ENCODE assay signal across 9 cellular contexts in the genomic region with DNA sequence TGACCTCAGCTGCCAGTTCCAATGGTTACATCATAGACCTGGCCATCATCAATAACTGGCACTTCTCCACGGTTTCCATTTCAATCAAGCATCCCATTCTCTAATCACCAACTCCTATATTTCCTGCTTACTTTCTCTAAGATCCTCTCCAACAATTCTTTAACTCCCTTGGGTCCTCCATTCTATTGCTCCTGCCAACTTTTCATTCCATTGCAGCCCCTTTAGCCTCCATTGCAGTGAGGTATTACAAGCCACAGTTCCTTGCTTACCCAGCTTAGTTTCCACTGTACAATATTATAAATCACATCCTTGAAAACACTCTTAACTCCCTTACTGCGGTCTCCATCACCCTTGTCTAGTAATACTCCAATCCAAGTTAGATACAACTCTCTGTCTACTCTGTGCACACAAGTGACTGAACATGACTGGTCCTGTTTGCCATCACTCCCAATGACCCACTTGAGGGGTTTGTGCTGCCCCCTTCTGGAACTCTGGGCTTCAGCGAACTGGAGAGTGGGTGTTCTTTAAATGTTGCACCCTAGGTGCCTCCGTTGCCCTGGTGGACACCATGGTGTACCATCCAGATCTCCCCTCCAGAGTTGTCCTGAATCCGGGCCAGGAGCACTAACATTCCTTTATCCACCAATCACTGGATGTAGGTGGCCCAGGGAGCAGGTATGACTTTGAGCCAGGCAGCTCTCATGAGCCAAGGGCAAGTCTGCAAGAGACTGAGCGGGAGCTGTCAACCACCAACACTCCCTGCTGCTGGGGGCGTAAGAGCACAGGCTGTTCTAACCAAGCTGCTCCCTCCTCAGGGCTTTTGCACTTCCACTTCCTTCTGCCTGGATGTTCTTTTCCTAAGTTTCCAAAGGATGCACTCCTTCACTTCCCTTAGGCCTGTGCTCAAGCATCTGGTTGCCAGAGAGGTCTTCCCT. TPM values are rescaled to one million over a fixed set of nuclear protein-coding genes. Genes with fewer than 3 reads are reported as not detected.
DNase-seq lines count a peak whose midpoint lies in the region; ATAC-seq, FAIRE-seq and TF ChIP-seq lines count a peak whose summit lies in the region.
"Had no signal": no experiment of that assay in that cellular context is flagged by ENCODE, and none has a peak within 500 bp of the region (broad histone marks: within the 10 kb centered on the region; RNA-seq: fewer than 3 reads in every experiment).

No MANE protein-coding gene starts in this region.

- intact Hi-C loops in HepG2 (cut with micrococcal nuclease; ENCODE audit: unreplicated experiment), result no loop called here

- H3K4me3 ChIP-seq in HepG2 (replicated peaks in 1 of 3; ENCODE audit: insufficient read depth in 1 of 3, low read depth in 2 of 3, low read length in 3 of 3), result no peak overlapping the region
- no peak overlapping the region for H3K4me3 ChIP-seq in smooth muscle cell
- H3K4me3 ChIP-seq: cardiac muscle cell had no signal

- H3K9me3 Mint-ChIP-seq in activated CD8-positive, alpha-beta memory T cell treated with anti-CD3 and anti-CD28 coated beads, Interleukin-2, amount 10 ng/mL, durations not matched to agents 7 days and 5 days (ENCODE audit: low read depth), result no peaks in the 10 kb centered on the region

- no peak for FAIRE-seq in HepG2 (lab: Jason Lieb, UNC)
- FAIRE-seq in H54 (lab: Jason Lieb, UNC), result no peak

- H3K9me3 ChIP-seq in HepG2 (ENCODE audit: low read length) (no peaks in the 10 kb centered on the region), smooth muscle cell (replicated peaks; ENCODE audit: low read depth) (no peaks in the 10 kb centered on the region)

- H3K4me1 ChIP-seq in HepG2 (ENCODE audit: insufficient read depth, low read length), result no peaks in the 10 kb centered on the region
- H3K4me1 ChIP-seq in smooth muscle cell (ENCODE audit: low read depth), result peaks cover 6% of the 10 kb centered on the region

- DNase-seq in COLO668 (lab: John Stamatoyannopoulos, UW; ENCODE audit: unreplicated experiment) (peak; percentile 28), HepG2 (ENCODE audit: low spot score) (no peak), ecto neural progenitor cell (ENCODE audit: low spot score) (no peak), DMS79 (lab: John Stamatoyannopoulos, UW) (no peak), smooth muscle cell (lab: John Stamatoyannopoulos, UW; ENCODE audit: unreplicated experiment) (no peak), H54 (ENCODE audit: insufficient read length, low spot score) (no peak)
- peak; percentile 78 for DNase-seq in activated CD8-positive, alpha-beta memory T cell treated with anti-CD3 and anti-CD28 coated beads, Interleukin-2, amount 10 ng/mL, durations not matched to agents 7 days and 5 days

- TF ChIP-seq EP300 in Ishikawa (IDR thresholded peaks at IDR 0.05; ENCODE audit: borderline replicate concordance) (no peak), HepG2 (IDR thresholded peaks at IDR 0.05; ENCODE audit: low read depth in 2 of 2, low read length in 2 of 2) (no peak), HepG2 (CRISPR knock-in tag; IDR thresholded peaks at IDR 0.05; ENCODE audit: borderline replicate concordance) (no peak)

- H2AFZ ChIP-seq in HepG2 (ENCODE audit: low read length) (no peak overlapping the region), smooth muscle cell (ENCODE audit: low read depth) (no peak overlapping the region)

- 42% methylated on average over 6 of the region's 7 CpGs for WGBS in HepG2 (ENCODE audit: low lambda C conversion rate)
- 80% methylated on average over 7 of the region's 7 CpGs for WGBS in smooth muscle cell (ENCODE audit: low lambda C conversion rate)

- CTCF ChIA-PET in activated CD8-positive, alpha-beta memory T cell treated with anti-CD3 and anti-CD28 coated beads, Interleukin-2, amount 10 ng/mL, durations not matched to agents 7 days and 5 days (lab: Charles Lee), result interaction anchor here (0.6 to 3.1 kb wide), 8 partner anchors 14 to 198 kb away, joined by 3 to 19 read pairs (median 3); partner anchors contain the start of genes HENMT1 and PRPF38B
- CTCF ChIA-PET in HepG2 (lab: Yijun Ruan, JAX; ENCODE audit: low intra/inter-chr PET ratio, low total read pairs), result no interaction called here

- in situ Hi-C loops in HepG2 (cut with HindIII; ENCODE audit: extremely low pct_ligation_motif_present, low pct_unique_long_range_greater_than_20kb), result no loop called here

- no peak overlapping the region for H3K27ac ChIP-seq in HepG2 (ENCODE audit: extremely low read length, insufficient read depth, low read length)
- no peak overlapping the region for H3K27ac ChIP-seq in smooth muscle cell (ENCODE audit: low read depth)
- H3K27ac ChIP-seq: cardiac muscle cell had no signal

- POLR2A ChIA-PET in HepG2 (lab: Yijun Ruan, JAX), result no interaction called here

- H3F3A ChIP-seq in smooth muscle cell (ENCODE audit: low read depth), result peaks cover 2% of the 10 kb centered on the region

- peaks cover 36% of the 10 kb centered on the region for H3K4me1 Mint-ChIP-seq in activated CD8-positive, alpha-beta memory T cell treated with anti-CD3 and anti-CD28 coated beads, Interleukin-2, amount 10 ng/mL, durations not matched to agents 7 days and 5 days

- TF ChIP-seq CTCF in HepG2 (CRISPR knock-in tag; IDR thresholded peaks at IDR 0.05), result peak; percentile 45
- TF ChIP-seq CTCF in smooth muscle cell (IDR thresholded peaks at IDR 0.05; ENCODE audit: borderline replicate concordance, insufficient read depth, poor library complexity, severe bottlenecking), result no peak

- no peaks in the 10 kb centered on the region for H3K36me3 Mint-ChIP-seq in activated CD8-positive, alpha-beta memory T cell treated with anti-CD3 and anti-CD28 coated beads, Interleukin-2, amount 10 ng/mL, durations not matched to agents 7 days and 5 days

- H3K4me3 Mint-ChIP-seq in activated CD8-positive, alpha-beta memory T cell treated with anti-CD3 and anti-CD28 coated beads, Interleukin-2, amount 10 ng/mL, durations not matched to agents 7 days and 5 days, result no peak overlapping the region

- BruUV-seq in HepG2 (replicated peaks; lab: Mats Ljungman, UMichigan), result no TSS peak

- H3K9ac ChIP-seq in HepG2 (ENCODE audit: insufficient read depth, low read depth, low read length) (no peak overlapping the region), smooth muscle cell (ENCODE audit: low read depth) (no peak overlapping the region)

- H3K79me2 ChIP-seq in HepG2 (ENCODE audit: insufficient read depth, low read length), result no peaks in the 10 kb centered on the region
- no peaks in the 10 kb centered on the region for H3K79me2 ChIP-seq in smooth muscle cell (ENCODE audit: low read depth)

- no peak overlapping the region for H3K4me2 ChIP-seq in HepG2 (ENCODE audit: low read depth, low read length)
- H3K4me2 ChIP-seq in smooth muscle cell, result no peak overlapping the region

- no peaks in the 10 kb centered on the region for H3K36me3 ChIP-seq in HepG2 (replicated peaks in 1 of 2; ENCODE audit: control insufficient read depth in 1 of 2, insufficient read depth in 2 of 2, low read length in 2 of 2)
- no peaks in the 10 kb centered on the region for H3K36me3 ChIP-seq in smooth muscle cell (ENCODE audit: low read depth)
- H3K36me3 ChIP-seq: cardiac muscle cell had no signal

- TF ChIP-seq RAD21 in Ishikawa (IDR thresholded peaks at IDR 0.05; ENCODE audit: low read depth) (peak; percentile 40; the same call in 1 of the 2 replicates), HepG2 (CRISPR knock-in tag; IDR thresholded peaks at IDR 0.05) (no peak)

- TF ChIP-seq POLR2A in HepG2 (IDR thresholded peaks at IDR 0.05; ENCODE audit: insufficient read depth in 1 of 2, low read depth in 2 of 2, low read length in 2 of 2), result no peak
- TF ChIP-seq POLR2A in H54 (IDR thresholded peaks at IDR 0.05; ENCODE audit: low read depth, low read length), result no peak

- peaks cover 9% of the 10 kb centered on the region for H3K27me3 Mint-ChIP-seq in activated CD8-positive, alpha-beta memory T cell treated with anti-CD3 and anti-CD28 coated beads, Interleukin-2, amount 10 ng/mL, durations not matched to agents 7 days and 5 days

- H3K27me3 ChIP-seq in HepG2 (ENCODE audit: control insufficient read depth in 1 of 2, insufficient read depth in 2 of 2, low read length in 2 of 2) (no peaks in the 10 kb centered on the region; a peak in 1 of 5 replicates), smooth muscle cell (ENCODE audit: low read depth) (no peaks in the 10 kb centered on the region)
- H3K27me3 ChIP-seq: cardiac muscle cell had no signal

- ATAC-seq in activated CD8-positive, alpha-beta memory T cell treated with anti-CD3 and anti-CD28 coated beads, Interleukin-2, amount 10 ng/mL, durations not matched to agents 7 days and 5 days, result peak; percentile 70
- peak; percentile 60 for ATAC-seq in HepG2

- H3K27ac Mint-ChIP-seq in activated CD8-positive, alpha-beta memory T cell treated with anti-CD3 and anti-CD28 coated beads, Interleukin-2, amount 10 ng/mL, durations not matched to agents 7 days and 5 days, result no peak overlapping the region

- H4K20me1 ChIP-seq in HepG2 (ENCODE audit: insufficient read depth, low read length) (no peaks in the 10 kb centered on the region; the same call in 1 of the 2 replicates), smooth muscle cell (ENCODE audit: low read depth) (no peaks in the 10 kb centered on the region)

RNA-seq across cellular contexts. Expression of gene FNDC7, which starts 3.7 kb away (rescaled TPM):
- total RNA-seq in activated CD8-positive, alpha-beta memory T cell treated with anti-CD3 and anti-CD28 coated beads, Interleukin-2, amount 10 ng/mL, durations not matched to agents 7 days and 5 days, result not detected
- total RNA-seq in HepG2 (2016; rRNA removed; fragmentation: Illumina TruSeq; extraction: Trizol) (not detected in 2 replicates), smooth muscle cell (0.09 and 0.18 TPM in 2 replicates)
- 0.18 TPM in 1 of 2 replicates, not detected in the other for total RNA-seq in HepG2 (2016; cell fraction: cytosol; rRNA removed; fragmentation: Illumina TruSeq; extraction: Trizol; ENCODE audit: low read depth)
- total RNA-seq in HepG2 (2016; cell fraction: insoluble cytoplasmic fraction; rRNA removed; fragmentation: Illumina TruSeq; extraction: Trizol), result not detected in 2 replicates
- total RNA-seq in HepG2 (2016; cell fraction: membrane; rRNA removed; fragmentation: Illumina TruSeq; extraction: Trizol), result not detected in 2 replicates
- not detected in 2 replicates for total RNA-seq in HepG2 (2016; cell fraction: nucleus; rRNA removed; fragmentation: Illumina TruSeq; extraction: Trizol)
- polyA plus RNA-seq in HepG2 (2011; rRNA removed) (0.03 TPM in 2 replicates), smooth muscle cell (0.07 TPM in 1 of 2 replicates, not detected in the other)
- polyA plus RNA-seq in HepG2 (2011; cell fraction: cytosol; rRNA removed), result not detected in 2 replicates
- polyA plus RNA-seq in HepG2 (2011; cell fraction: nucleus; rRNA removed), result 0.09 TPM in 1 of 2 replicates, not detected in the other
- polyA plus RNA-seq in HepG2 (2012), result not detected in 2 replicates
- not detected in 2 replicates for polyA plus RNA-seq in HepG2 (2016; cell fraction: cytosol; fragmentation: Illumina TruSeq; extraction: Trizol; ENCODE audit: low read depth)
- polyA plus RNA-seq in HepG2 (2016; cell fraction: insoluble cytoplasmic fraction; fragmentation: Illumina TruSeq; extraction: Trizol; ENCODE audit: low read depth), result not detected in 2 replicates
- polyA plus RNA-seq in HepG2 (2016; cell fraction: membrane; fragmentation: Illumina TruSeq; extraction: Trizol; ENCODE audit: low read depth), result not detected in 2 replicates
- not detected in 2 replicates for polyA plus RNA-seq in HepG2 (2016; cell fraction: nucleus; fragmentation: Illumina TruSeq; extraction: Trizol; ENCODE audit: insufficient read depth, low read depth)
- polyA minus RNA-seq in HepG2 (2011; rRNA and poly(A)+ RNA removed; ENCODE audit: low replicate concordance), result 2.9 TPM in 1 of 2 replicates, not detected in the other
- polyA minus RNA-seq in HepG2 (2011; cell fraction: cytosol; rRNA and poly(A)+ RNA removed), result not detected in 2 replicates
- polyA minus RNA-seq in HepG2 (2011; cell fraction: nucleus; rRNA and poly(A)+ RNA removed), result 0.12 TPM in 1 of 2 replicates, not detected in the other
- total RNA-seq: cardiac muscle cell had no signal
- polyA plus RNA-seq: cardiac muscle cell had no signal

RNA-seq across cellular contexts. Expression of gene PRPF38B, which starts 16.9 kb away (rescaled TPM):
- total RNA-seq in activated CD8-positive, alpha-beta memory T cell treated with anti-CD3 and anti-CD28 coated beads, Interleukin-2, amount 10 ng/mL, durations not matched to agents 7 days and 5 days, result 10 to 100 TPM; 61.4 to 81.5 TPM
- 14.3 and 25.7 TPM in 2 replicates for total RNA-seq in HepG2 (2016; rRNA removed; fragmentation: Illumina TruSeq; extraction: Trizol)
- 5.1 and 6.2 TPM in 2 replicates for total RNA-seq in HepG2 (2016; cell fraction: cytosol; rRNA removed; fragmentation: Illumina TruSeq; extraction: Trizol; ENCODE audit: low read depth)
- total RNA-seq in HepG2 (2016; cell fraction: insoluble cytoplasmic fraction; rRNA removed; fragmentation: Illumina TruSeq; extraction: Trizol), result 13.6 and 27.9 TPM in 2 replicates
- total RNA-seq in HepG2 (2016; cell fraction: membrane; rRNA removed; fragmentation: Illumina TruSeq; extraction: Trizol), result 5.9 and 7.5 TPM in 2 replicates
- total RNA-seq in HepG2 (2016; cell fraction: nucleus; rRNA removed; fragmentation: Illumina TruSeq; extraction: Trizol), result 56.6 and 59.5 TPM in 2 replicates
- polyA plus RNA-seq in HepG2 (2011; rRNA removed), result 25.9 and 29.7 TPM in 2 replicates
- 7.7 and 8.6 TPM in 2 replicates for polyA plus RNA-seq in HepG2 (2011; cell fraction: cytosol; rRNA removed)
- polyA plus RNA-seq in HepG2 (2011; cell fraction: nucleus; rRNA removed), result 47.2 and 58.1 TPM in 2 replicates
- 26.1 and 32.8 TPM in 2 replicates for polyA plus RNA-seq in HepG2 (2012)
- polyA plus RNA-seq in HepG2 (2016; cell fraction: cytosol; fragmentation: Illumina TruSeq; extraction: Trizol; ENCODE audit: low read depth), result 1.5 and 1.9 TPM in 2 replicates
- 25.6 and 25.9 TPM in 2 replicates for polyA plus RNA-seq in HepG2 (2016; cell fraction: insoluble cytoplasmic fraction; fragmentation: Illumina TruSeq; extraction: Trizol; ENCODE audit: low read depth)
- polyA plus RNA-seq in HepG2 (2016; cell fraction: membrane; fragmentation: Illumina TruSeq; extraction: Trizol; ENCODE audit: low read depth), result 4.0 and 4.5 TPM in 2 replicates
- polyA plus RNA-seq in HepG2 (2016; cell fraction: nucleus; fragmentation: Illumina TruSeq; extraction: Trizol; ENCODE audit: insufficient read depth, low read depth), result 122 and 128 TPM in 2 replicates
- 24.7 and 36.9 TPM in 2 replicates for polyA minus RNA-seq in HepG2 (2011; rRNA and poly(A)+ RNA removed; ENCODE audit: low replicate concordance)
- 6.1 and 8.7 TPM in 2 replicates for polyA minus RNA-seq in HepG2 (2011; cell fraction: cytosol; rRNA and poly(A)+ RNA removed)
- 106 and 110 TPM in 2 replicates for polyA minus RNA-seq in HepG2 (2011; cell fraction: nucleus; rRNA and poly(A)+ RNA removed)
- total RNA-seq in smooth muscle cell, result 28.0 and 38.3 TPM in 2 replicates
- polyA plus RNA-seq in smooth muscle cell, result 20.6 and 34.6 TPM in 2 replicates

RNA-seq across cellular contexts. Expression of gene STXBP3, which starts 37.5 kb away (rescaled TPM):
- total RNA-seq in activated CD8-positive, alpha-beta memory T cell treated with anti-CD3 and anti-CD28 coated beads, Interleukin-2, amount 10 ng/mL, durations not matched to agents 7 days and 5 days, result 10 to 100 TPM; 46.3 to 48.1 TPM
- 20.8 and 31.6 TPM in 2 replicates for total RNA-seq in HepG2 (2016; rRNA removed; fragmentation: Illumina TruSeq; extraction: Trizol)
- 2.4 and 2.8 TPM in 2 replicates for total RNA-seq in HepG2 (2016; cell fraction: cytosol; rRNA removed; fragmentation: Illumina TruSeq; extraction: Trizol; ENCODE audit: low read depth)
- 24.7 and 30.2 TPM in 2 replicates for total RNA-seq in HepG2 (2016; cell fraction: insoluble cytoplasmic fraction; rRNA removed; fragmentation: Illumina TruSeq; extraction: Trizol)
- 4.7 and 7.3 TPM in 2 replicates for total RNA-seq in HepG2 (2016; cell fraction: membrane; rRNA removed; fragmentation: Illumina TruSeq; extraction: Trizol)
- 25.5 and 31.7 TPM in 2 replicates for total RNA-seq in HepG2 (2016; cell fraction: nucleus; rRNA removed; fragmentation: Illumina TruSeq; extraction: Trizol)
- 11.2 and 13.0 TPM in 2 replicates for polyA plus RNA-seq in HepG2 (2011; rRNA removed)
- polyA plus RNA-seq in HepG2 (2011; cell fraction: cytosol; rRNA removed), result 3.6 and 7.5 TPM in 2 replicates
- polyA plus RNA-seq in HepG2 (2011; cell fraction: nucleus; rRNA removed), result 5.4 and 9.0 TPM in 2 replicates
- polyA plus RNA-seq in HepG2 (2012), result 18.2 and 24.4 TPM in 2 replicates
- polyA plus RNA-seq in HepG2 (2016; cell fraction: cytosol; fragmentation: Illumina TruSeq; extraction: Trizol; ENCODE audit: low read depth), result 0.51 and 0.74 TPM in 2 replicates
- polyA plus RNA-seq in HepG2 (2016; cell fraction: insoluble cytoplasmic fraction; fragmentation: Illumina TruSeq; extraction: Trizol; ENCODE audit: low read depth), result 26.4 and 31.6 TPM in 2 replicates
- 1.9 and 2.1 TPM in 2 replicates for polyA plus RNA-seq in HepG2 (2016; cell fraction: membrane; fragmentation: Illumina TruSeq; extraction: Trizol; ENCODE audit: low read depth)
- 30.6 and 30.8 TPM in 2 replicates for polyA plus RNA-seq in HepG2 (2016; cell fraction: nucleus; fragmentation: Illumina TruSeq; extraction: Trizol; ENCODE audit: insufficient read depth, low read depth)
- 4.5 and 11.2 TPM in 2 replicates for polyA minus RNA-seq in HepG2 (2011; rRNA and poly(A)+ RNA removed; ENCODE audit: low replicate concordance)
- polyA minus RNA-seq in HepG2 (2011; cell fraction: cytosol; rRNA and poly(A)+ RNA removed), result 10.1 and 13.0 TPM in 2 replicates
- polyA minus RNA-seq in HepG2 (2011; cell fraction: nucleus; rRNA and poly(A)+ RNA removed), result 53.0 and 78.4 TPM in 2 replicates
- total RNA-seq in smooth muscle cell, result 69.8 and 70.7 TPM in 2 replicates
- 25.8 and 27.9 TPM in 2 replicates for polyA plus RNA-seq in smooth muscle cell

RNA-seq across cellular contexts. Expression of gene HENMT1, which starts 48.1 kb away (rescaled TPM):
- total RNA-seq in activated CD8-positive, alpha-beta memory T cell treated with anti-CD3 and anti-CD28 coated beads, Interleukin-2, amount 10 ng/mL, durations not matched to agents 7 days and 5 days, result 10 to 100 TPM; 34.1 to 36.0 TPM
- total RNA-seq in HepG2 (2016; rRNA removed; fragmentation: Illumina TruSeq; extraction: Trizol), result not detected in 2 replicates
- not detected in 2 replicates for total RNA-seq in HepG2 (2016; cell fraction: cytosol; rRNA removed; fragmentation: Illumina TruSeq; extraction: Trizol; ENCODE audit: low read depth)
- not detected in 2 replicates for total RNA-seq in HepG2 (2016; cell fraction: insoluble cytoplasmic fraction; rRNA removed; fragmentation: Illumina TruSeq; extraction: Trizol)
- total RNA-seq in HepG2 (2016; cell fraction: membrane; rRNA removed; fragmentation: Illumina TruSeq; extraction: Trizol), result not detected in 2 replicates
- total RNA-seq in HepG2 (2016; cell fraction: nucleus; rRNA removed; fragmentation: Illumina TruSeq; extraction: Trizol), result not detected in 2 replicates
- not detected in 2 replicates for polyA plus RNA-seq in HepG2 (2011; rRNA removed)
- polyA plus RNA-seq in HepG2 (2011; cell fraction: cytosol; rRNA removed), result not detected in 2 replicates
- not detected in 2 replicates for polyA plus RNA-seq in HepG2 (2011; cell fraction: nucleus; rRNA removed)
- not detected in 2 replicates for polyA plus RNA-seq in HepG2 (2012)
- polyA plus RNA-seq in HepG2 (2016; cell fraction: cytosol; fragmentation: Illumina TruSeq; extraction: Trizol; ENCODE audit: low read depth), result not detected in 2 replicates
- not detected in 2 replicates for polyA plus RNA-seq in HepG2 (2016; cell fraction: insoluble cytoplasmic fraction; fragmentation: Illumina TruSeq; extraction: Trizol; ENCODE audit: low read depth)
- not detected in 2 replicates for polyA plus RNA-seq in HepG2 (2016; cell fraction: membrane; fragmentation: Illumina TruSeq; extraction: Trizol; ENCODE audit: low read depth)
- polyA plus RNA-seq in HepG2 (2016; cell fraction: nucleus; fragmentation: Illumina TruSeq; extraction: Trizol; ENCODE audit: insufficient read depth, low read depth), result not detected in 2 replicates
- 13.3 TPM in 1 of 2 replicates, not detected in the other for polyA minus RNA-seq in HepG2 (2011; rRNA and poly(A)+ RNA removed; ENCODE audit: low replicate concordance)
- polyA minus RNA-seq in HepG2 (2011; cell fraction: cytosol; rRNA and poly(A)+ RNA removed), result not detected in 2 replicates
- not detected in 2 replicates for polyA minus RNA-seq in HepG2 (2011; cell fraction: nucleus; rRNA and poly(A)+ RNA removed)
- 1.6 and 2.2 TPM in 2 replicates for total RNA-seq in smooth muscle cell
- polyA plus RNA-seq in smooth muscle cell, result 3.5 and 3.9 TPM in 2 replicates

Comparison
In these comparisons a context has a peak if more than half of its experiments do, and no peak if none do; other contexts are left out.
1. DNase-seq: peak in COLO668 (single experiment) and activated CD8-positive, alpha-beta memory T cell treated with anti-CD3 and anti-CD28 coated beads, Interleukin-2, amount 10 ng/mL, durations not matched to agents 7 days and 5 days (single experiment); none in HepG2 (single experiment), ecto neural progenitor cell (single experiment), DMS79 (single experiment), smooth muscle cell (single experiment) and H54 (single experiment).